ENCODE assay signal across 8 cellular contexts in the genomic region with DNA sequence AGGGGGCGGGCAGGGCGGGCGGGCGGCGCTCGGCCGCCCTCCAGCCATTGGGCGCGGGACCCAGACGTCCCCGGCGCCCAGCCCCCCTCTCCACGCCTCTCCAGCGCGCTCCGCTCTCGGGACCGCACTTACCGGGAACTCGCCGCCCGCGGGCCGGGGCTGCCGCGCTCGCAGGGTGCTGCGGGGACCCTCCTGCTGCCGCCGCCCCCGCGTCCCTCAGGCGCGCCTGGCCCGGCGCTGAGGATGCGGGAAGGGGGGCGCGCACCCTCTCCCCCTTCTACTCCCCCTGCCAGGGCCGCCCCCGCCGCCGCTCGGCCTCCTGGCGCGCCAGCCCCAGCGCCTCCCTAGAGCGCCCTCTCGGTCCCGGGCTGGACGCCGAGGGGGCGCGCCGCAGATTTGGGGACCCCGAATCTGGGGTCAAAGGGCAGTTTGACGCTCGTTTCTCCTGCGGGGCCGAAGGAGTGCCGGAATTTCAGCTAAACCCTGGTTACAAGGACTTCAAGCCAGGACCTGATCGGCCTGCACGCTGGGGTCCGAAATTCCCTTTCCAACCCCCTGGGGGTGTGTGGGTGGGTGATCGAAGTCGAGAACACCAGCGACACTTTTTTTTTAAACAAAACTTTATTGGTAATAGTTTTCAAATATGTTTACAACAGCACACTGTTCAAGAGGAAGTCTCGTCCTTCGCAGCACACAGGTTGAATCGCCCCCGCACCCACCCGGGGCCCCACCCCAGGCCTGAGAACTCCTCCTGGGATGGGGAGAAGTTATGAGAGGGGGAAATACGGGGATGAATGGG. TPM values are rescaled to one million over a fixed set of nuclear protein-coding genes. Genes with fewer than 3 reads are reported as not detected.
DNase-seq lines count a peak whose midpoint lies in the region; ATAC-seq and TF ChIP-seq lines count a peak whose summit lies in the region.

No MANE protein-coding gene starts in this region.

- TF ChIP-seq CTCF in AG04449 (IDR thresholded peaks at IDR 0.05; ENCODE audit: insufficient read depth, low read length, missing control alignments), result peak; percentile 7

- no peaks in the 10 kb centered on the region for H3K27me3 Mint-ChIP-seq in activated CD4-positive, alpha-beta T cell treated with anti-CD3 and anti-CD28 coated beads, Interleukin-2, amount 10 ng/mL, durations not matched to agents 24 days and 14 days
- H3K27me3 Mint-ChIP-seq in stimulated activated naive B cell treated with anti-CD40 and anti-IgM and Interleukin-4, amounts not matched to agents 10 μg/mL and 1 μg/mL and 100 μg/mL, for 72 hours, result no peaks in the 10 kb centered on the region

- H2BK5ac ChIP-seq in mesendoderm (ENCODE audit: low read length), result no peak overlapping the region

- peak overlapping the region; percentile 99 for H3K4me2 ChIP-seq in mesendoderm (ENCODE audit: low read length)

- H3K36me3 Mint-ChIP-seq in activated CD4-positive, alpha-beta T cell treated with anti-CD3 and anti-CD28 coated beads, Interleukin-2, amount 10 ng/mL, durations not matched to agents 24 days and 14 days (ENCODE audit: low read depth), result peaks cover 40% of the 10 kb centered on the region
- peaks cover 25 to 35% of the 10 kb centered on the region in 2 donors for H3K36me3 Mint-ChIP-seq in stimulated activated naive B cell treated with anti-CD40 and anti-IgM and Interleukin-4, amounts not matched to agents 10 μg/mL and 1 μg/mL and 100 μg/mL, for 72 hours

- CTCF ChIA-PET in AG04449 (lab: Yijun Ruan, JAX), result interaction anchor here (1.1 to 2.5 kb wide), 4 partner anchors 15 to 45 kb away, joined by 3 to 7 read pairs (median 5); partner anchors contain the start of gene ASF1B

- no peak overlapping the region for H3K23ac ChIP-seq in mesendoderm (ENCODE audit: low read length)

- WGBS in ectodermal cell, 2 experiments, result 0 to 1% methylated on average over 69 to 72 of the region's 73 CpGs
- WGBS in mesendoderm (ENCODE audit: extremely low coverage, insufficient coverage, low lambda C conversion rate), result no CpG with 5 or more reads among the region's 73 CpGs

- H4K8ac ChIP-seq in mesendoderm (ENCODE audit: low read depth, low read length), result peak overlapping the region; percentile 87

- peak overlapping the region; percentile 98 for H3K27ac Mint-ChIP-seq in activated CD4-positive, alpha-beta T cell treated with anti-CD3 and anti-CD28 coated beads, Interleukin-2, amount 10 ng/mL, durations not matched to agents 24 days and 14 days
- peak overlapping the region; percentile 98 for H3K27ac Mint-ChIP-seq in stimulated activated naive B cell treated with anti-CD40 and anti-IgM and Interleukin-4, amounts not matched to agents 10 μg/mL and 1 μg/mL and 100 μg/mL, for 72 hours

- H3K4me3 ChIP-seq in AG04449 (ENCODE audit: low read depth, low read length) (peak overlapping the region; percentile 79), ectodermal cell (ENCODE audit: insufficient read depth, low read depth, low read length) (peak overlapping the region; percentile 56), mesendoderm (ENCODE audit: low read length) (peak overlapping the region; percentile 72)

- POLR2A ChIA-PET in AG04449 (lab: Yijun Ruan, JAX), result interaction anchor here (1.1 to 1.2 kb wide), 2 partner anchors 26 to 45 kb away, joined by 3 read pairs; partner anchors contain the start of genes ASF1B and PRKACA

- H3K56ac ChIP-seq in mesendoderm (ENCODE audit: low read length), result peak overlapping the region; percentile 90

- peak overlapping the region; percentile 88 for H3K9ac ChIP-seq in mesendoderm (ENCODE audit: low read length)

- no peak overlapping the region for H4K5ac ChIP-seq in mesendoderm (ENCODE audit: low read length)

- H3K9me3 Mint-ChIP-seq in activated CD4-positive, alpha-beta T cell treated with anti-CD3 and anti-CD28 coated beads, Interleukin-2, amount 10 ng/mL, durations not matched to agents 24 days and 14 days, result peaks cover 5% of the 10 kb centered on the region
- H3K9me3 Mint-ChIP-seq in stimulated activated naive B cell treated with anti-CD40 and anti-IgM and Interleukin-4, amounts not matched to agents 10 μg/mL and 1 μg/mL and 100 μg/mL, for 72 hours, result peaks cover 0 to 2% of the 10 kb centered on the region in 2 donors

- peak; percentile 47 for ATAC-seq in GM18505 (IDR thresholded peaks at IDR 0.05; ENCODE audit: unreplicated experiment)
- peak; percentile 47 for ATAC-seq in HG02938 (IDR thresholded peaks at IDR 0.05; ENCODE audit: unreplicated experiment)
- ATAC-seq in stimulated activated naive B cell treated with anti-CD40 and anti-IgM and Interleukin-4, amounts not matched to agents 10 μg/mL and 1 μg/mL and 100 μg/mL, for 72 hours (replicated peaks), result peak; percentile 79 to 81

- H3K4me3 Mint-ChIP-seq in activated CD4-positive, alpha-beta T cell treated with anti-CD3 and anti-CD28 coated beads, Interleukin-2, amount 10 ng/mL, durations not matched to agents 24 days and 14 days, result peak overlapping the region; percentile 92
- H3K4me3 Mint-ChIP-seq in stimulated activated naive B cell treated with anti-CD40 and anti-IgM and Interleukin-4, amounts not matched to agents 10 μg/mL and 1 μg/mL and 100 μg/mL, for 72 hours, result peak overlapping the region; percentile 96 to 98

- peaks cover 3% of the 10 kb centered on the region for H3K9me3 ChIP-seq in ectodermal cell (ENCODE audit: control insufficient read depth, low read length)

- TF ChIP-seq POLR2A in GM18505 (IDR thresholded peaks at IDR 0.05; ENCODE audit: borderline replicate concordance, extremely low read depth, insufficient read depth, insufficient read length), result peak; percentile 71

- H3K18ac ChIP-seq in mesendoderm (ENCODE audit: low read length), result peak overlapping the region; percentile 93

- H3K36me3 ChIP-seq in ectodermal cell (ENCODE audit: control insufficient read depth, insufficient read depth, low read length) (peaks cover 14% of the 10 kb centered on the region), mesendoderm (ENCODE audit: control insufficient read depth, insufficient read depth, low read length) (peaks cover 5% of the 10 kb centered on the region)

- H3K27me3 ChIP-seq in ectodermal cell (ENCODE audit: control insufficient read depth, insufficient read depth, low read length, poor library complexity, severe bottlenecking) (peaks cover 8% of the 10 kb centered on the region), mesendoderm (ENCODE audit: insufficient read depth, low read length, poor library complexity) (no peaks in the 10 kb centered on the region)

- DNase-seq in AG04449 (ENCODE audit: low read depth, low spot score), result no peak
- peak; percentile 89 for DNase-seq in NCI-H2171 (lab: John Stamatoyannopoulos, UW)
- peak; percentile 94 for DNase-seq in activated CD4-positive, alpha-beta T cell treated with anti-CD3 and anti-CD28 coated beads, Interleukin-2, amount 10 ng/mL, durations not matched to agents 24 days and 14 days
- peak; percentile 78 for DNase-seq in mesendoderm
- peak; percentile 85 for DNase-seq in stimulated activated naive B cell treated with anti-CD40 and anti-IgM and Interleukin-4, amounts not matched to agents 10 μg/mL and 1 μg/mL and 100 μg/mL, for 72 hours

- H3K4ac ChIP-seq in mesendoderm (ENCODE audit: low read depth, low read length), result peak overlapping the region; percentile 72

- H3K4me1 ChIP-seq in ectodermal cell (ENCODE audit: control insufficient read depth, insufficient read depth, low read length) (peaks cover 10% of the 10 kb centered on the region), mesendoderm (ENCODE audit: control insufficient read depth, low read depth, low read length) (peaks cover 2% of the 10 kb centered on the region)

- peaks cover 8% of the 10 kb centered on the region for H3K79me1 ChIP-seq in mesendoderm (ENCODE audit: low read length)

- H2AK5ac ChIP-seq in mesendoderm (ENCODE audit: low read length), result no peak overlapping the region

- H3K4me1 Mint-ChIP-seq in activated CD4-positive, alpha-beta T cell treated with anti-CD3 and anti-CD28 coated beads, Interleukin-2, amount 10 ng/mL, durations not matched to agents 24 days and 14 days, result peaks cover 17% of the 10 kb centered on the region
- H3K4me1 Mint-ChIP-seq in stimulated activated naive B cell treated with anti-CD40 and anti-IgM and Interleukin-4, amounts not matched to agents 10 μg/mL and 1 μg/mL and 100 μg/mL, for 72 hours, result peaks cover 12 to 22% of the 10 kb centered on the region in 2 donors

- H3K27ac ChIP-seq in ectodermal cell (ENCODE audit: insufficient read depth, low read depth, low read length, poor library complexity, severe bottlenecking) (peak overlapping the region; percentile 55), mesendoderm (ENCODE audit: low read depth, low read length) (peak overlapping the region; percentile 86)

- peaks cover 6% of the 10 kb centered on the region for H3K79me2 ChIP-seq in mesendoderm (ENCODE audit: control insufficient read depth, insufficient read depth, low read length)

- peak overlapping the region; percentile 65 for H2BK120ac ChIP-seq in mesendoderm (ENCODE audit: low read depth, low read length)

- intact Hi-C loops in activated CD4-positive, alpha-beta T cell treated with anti-CD3 and anti-CD28 coated beads, Interleukin-2, amount 10 ng/mL, durations not matched to agents 24 days and 14 days (cut with micrococcal nuclease), result loop anchor here (1.0 to 2.0 kb wide), 3 partner anchors 18 to 46 kb away; partner anchors contain the start of genes ASF1B and PRKACA

- H2BK15ac ChIP-seq in mesendoderm (replicated peaks; ENCODE audit: low read depth), result no peak overlapping the region

RNA-seq across cellular contexts. Expression of gene SAMD1, which starts 0.7 kb away (rescaled TPM):
- 147 and 152 TPM in 2 replicates for total RNA-seq in activated CD4-positive, alpha-beta T cell treated with anti-CD3 and anti-CD28 coated beads, Interleukin-2, amount 10 ng/mL, durations not matched to agents 24 days and 14 days
- polyA plus RNA-seq in ectodermal cell (2013, experiment 1 of 4), result 83.5 TPM
- 74.5 TPM for polyA plus RNA-seq in ectodermal cell (2013, experiment 2 of 4)
- polyA plus RNA-seq in ectodermal cell (2013, experiment 3 of 4), result 63.0 TPM
- 65.4 TPM for polyA plus RNA-seq in ectodermal cell (2013, experiment 4 of 4)
- 50.8 TPM for polyA plus RNA-seq in mesendoderm (2013, experiment 1 of 2)
- polyA plus RNA-seq in mesendoderm (2013, experiment 2 of 2), result 57.8 TPM

RNA-seq across cellular contexts. Expression of gene C19orf67, which starts 5.7 kb away (rescaled TPM):
- 0.54 and 0.58 TPM in 2 replicates for total RNA-seq in activated CD4-positive, alpha-beta T cell treated with anti-CD3 and anti-CD28 coated beads, Interleukin-2, amount 10 ng/mL, durations not matched to agents 24 days and 14 days
- polyA plus RNA-seq in ectodermal cell (2013, experiment 1 of 4), result not detected
- polyA plus RNA-seq in ectodermal cell (2013, experiment 2 of 4), result not detected
- polyA plus RNA-seq in ectodermal cell (2013, experiment 3 of 4), result not detected
- polyA plus RNA-seq in ectodermal cell (2013, experiment 4 of 4), result not detected
- not detected for polyA plus RNA-seq in mesendoderm (2013, experiment 1 of 2)
- polyA plus RNA-seq in mesendoderm (2013, experiment 2 of 2), result 0.10 TPM

RNA-seq across cellular contexts. Expression of gene MISP3, which starts 18.7 kb away (rescaled TPM):
- total RNA-seq in activated CD4-positive, alpha-beta T cell treated with anti-CD3 and anti-CD28 coated beads, Interleukin-2, amount 10 ng/mL, durations not matched to agents 24 days and 14 days, result 2.7 and 3.6 TPM in 2 replicates
- polyA plus RNA-seq in ectodermal cell (2013, experiment 1 of 4), result 1.4 TPM
- polyA plus RNA-seq in ectodermal cell (2013, experiment 2 of 4), result 0.96 TPM
- polyA plus RNA-seq in ectodermal cell (2013, experiment 3 of 4), result 2.5 TPM
- polyA plus RNA-seq in ectodermal cell (2013, experiment 4 of 4), result 2.4 TPM
- polyA plus RNA-seq in mesendoderm (2013, experiment 1 of 2), result 0.08 TPM
- 0.10 TPM for polyA plus RNA-seq in mesendoderm (2013, experiment 2 of 2)

RNA-seq across cellular contexts. Expression of gene PRKACA, which starts 26.3 kb away (rescaled TPM):
- total RNA-seq in activated CD4-positive, alpha-beta T cell treated with anti-CD3 and anti-CD28 coated beads, Interleukin-2, amount 10 ng/mL, durations not matched to agents 24 days and 14 days, result 62.6 and 64.7 TPM in 2 replicates
- polyA plus RNA-seq in ectodermal cell (2013, experiment 1 of 4), result 76.7 TPM
- polyA plus RNA-seq in ectodermal cell (2013, experiment 2 of 4), result 73.7 TPM
- 55.8 TPM for polyA plus RNA-seq in ectodermal cell (2013, experiment 3 of 4)
- polyA plus RNA-seq in ectodermal cell (2013, experiment 4 of 4), result 62.3 TPM
- polyA plus RNA-seq in mesendoderm (2013, experiment 1 of 2), result 38.0 TPM
- polyA plus RNA-seq in mesendoderm (2013, experiment 2 of 2), result 37.6 TPM

RNA-seq across cellular contexts. Expression of gene PALM3, which starts 29.4 kb away (rescaled TPM):
- total RNA-seq in activated CD4-positive, alpha-beta T cell treated with anti-CD3 and anti-CD28 coated beads, Interleukin-2, amount 10 ng/mL, durations not matched to agents 24 days and 14 days, result 0.28 TPM in 1 of 2 replicates, not detected in the other
- polyA plus RNA-seq in ectodermal cell (2013, experiment 1 of 4), result 16.5 TPM
- polyA plus RNA-seq in ectodermal cell (2013, experiment 2 of 4), result 13.4 TPM
- polyA plus RNA-seq in ectodermal cell (2013, experiment 3 of 4), result 8.9 TPM
- polyA plus RNA-seq in ectodermal cell (2013, experiment 4 of 4), result 11.1 TPM
- polyA plus RNA-seq in mesendoderm (2013, experiment 1 of 2), result 11.7 TPM
- 11.4 TPM for polyA plus RNA-seq in mesendoderm (2013, experiment 2 of 2)
